20 cellular contexts compared by ENCODE assay signal in the genomic region with DNA sequence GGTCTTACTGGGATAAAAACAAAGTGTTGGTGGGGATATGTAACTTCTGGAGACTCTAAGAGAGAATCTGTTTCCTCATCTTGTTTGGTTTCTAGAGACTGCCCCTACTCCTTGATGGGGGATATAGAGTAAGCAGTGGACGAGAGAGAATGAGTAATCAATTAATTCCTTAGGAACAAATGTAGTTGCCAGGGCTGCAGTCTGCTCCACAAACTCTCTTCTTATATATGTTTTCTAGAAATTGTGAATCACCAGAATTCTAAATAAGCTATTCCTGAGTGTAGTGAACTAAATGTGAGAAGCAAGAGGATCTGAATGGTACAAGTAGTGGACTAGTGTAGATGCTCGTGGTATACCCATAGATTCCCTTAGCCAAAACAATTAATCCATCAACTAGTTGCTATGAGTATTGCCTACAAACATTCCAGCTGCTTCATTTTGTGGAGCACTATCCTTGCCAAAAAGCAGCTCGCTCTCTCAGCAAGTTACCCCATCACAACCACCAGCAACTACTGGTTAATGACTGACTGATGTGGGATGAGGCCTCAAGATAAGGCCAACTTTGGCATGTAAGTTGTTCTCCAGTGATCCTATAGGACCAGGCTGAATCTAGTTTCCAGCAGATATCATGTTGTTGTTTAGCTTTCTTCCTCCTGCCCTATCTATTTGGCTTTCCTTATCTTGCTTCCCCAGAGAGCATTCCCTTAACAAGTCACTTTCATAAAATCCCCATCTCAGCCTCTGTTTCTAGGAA.
DNase-seq lines count a peak whose midpoint lies in the region; ATAC-seq and TF ChIP-seq lines count a peak whose summit lies in the region.
"Had no signal": no experiment of that assay in that cellular context is flagged by ENCODE, and none has a peak within 500 bp of the region (broad histone marks: within the 10 kb centered on the region; RNA-seq: fewer than 3 reads in every experiment).

No MANE protein-coding gene starts in this region.

- H3K27me3 ChIP-seq in dorsolateral prefrontal cortex = peaks cover 0 to 4% (median 0%) of the 10 kb centered on the region in 45 donors
- H3K27me3 ChIP-seq: left lung had no signal

- ATAC-seq in GM18517 (IDR thresholded peaks at IDR 0.05; ENCODE audit: unreplicated experiment) (no peak), GM18858 (IDR thresholded peaks at IDR 0.05; ENCODE audit: unreplicated experiment) (no peak)
- ATAC-seq: CD8-positive, alpha-beta T cell; effector memory CD8-positive, alpha-beta T cell; left lung; mucosa of descending colon had no signal

- no peak overlapping the region for H3K4me3 ChIP-seq in AG09309 (ENCODE audit: control insufficient read depth, low read depth, low read length)
- no peak overlapping the region for H3K4me3 ChIP-seq in cardiac fibroblast (replicated peaks in 1 of 2; ENCODE audit: low read depth in 2 of 2, low read length in 2 of 2)
- no peak overlapping the region for H3K4me3 ChIP-seq in dorsolateral prefrontal cortex
- H3K4me3 ChIP-seq: left lung, mucosa of descending colon had no signal

- DNase-seq in AG09309 (ENCODE audit: low read depth) = peak; percentile 46
- peak; percentile 84 for DNase-seq in NCI-H226
- peak; percentile 40 to 77 for DNase-seq in cardiac fibroblast (ENCODE audit: low read depth in 2 of 2)
- peak; percentile 22 for DNase-seq in iPS-NIHi7 (ENCODE audit: extremely low spot score)
- DNase-seq in activated CD8-positive, alpha-beta memory T cell treated with anti-CD3 and anti-CD28 coated beads, Interleukin-2, amount 50 U/mL, for 4 hours = no peak
- DNase-seq in dorsolateral prefrontal cortex = no peak
- DNase-seq: activated gamma-delta T cell treated with Interleukin-2 at 50 U/mL for 16 hours; amygdala; CD8-positive, alpha-beta T cell; DMS79 treated with DMSO at 0.1 percent for 48 hours; effector memory CD8-positive, alpha-beta T cell; left lung; mucosa of descending colon; NCI-H1417; NCI-H2107; NCI-H526; stimulated activated CD4-positive, alpha-beta T cell treated with anti-CD3 and anti-CD28 coated beads, Interleukin-12 subunit alpha, Interleukin-12 subunit beta, amount 100 ng/mL, for 4 hours had no signal

- intact Hi-C loops in dorsolateral prefrontal cortex (cut with DNase I) = no loop called here

- TF ChIP-seq CTCF in AG09309 (IDR thresholded peaks at IDR 0.05; ENCODE audit: control insufficient read depth, insufficient read depth, low read depth, low read length, missing control alignments) = no peak
- no peak for TF ChIP-seq CTCF in cardiac fibroblast (IDR thresholded peaks at IDR 0.05; ENCODE audit: low read depth, low read length)
- TF ChIP-seq CTCF in dorsolateral prefrontal cortex (IDR thresholded peaks at IDR 0.05 in 54 of 56, conservative IDR thresholded peaks at IDR 0.05 in 2 of 56; ENCODE audit: low read depth in 1 of 56, partially characterized antibody in 56 of 56) = no peak

- no peak overlapping the region for H3K27ac ChIP-seq in dorsolateral prefrontal cortex
- H3K27ac ChIP-seq: left lung, VCaP had no signal

Comparison
In these comparisons a context has a peak if more than half of its experiments do, and no peak if none do; other contexts are left out.
1. DNase-seq: peak in AG09309 (single experiment), NCI-H226 (single experiment), cardiac fibroblast (2 of 2) and iPS-NIHi7 (single experiment); none in activated CD8-positive, alpha-beta memory T cell treated with anti-CD3 and anti-CD28 coated beads, Interleukin-2, amount 50 U/mL, for 4 hours (single experiment) and dorsolateral prefrontal cortex (0 of 10).